ENCODE assay signal across 8 cellular contexts in the genomic region with DNA sequence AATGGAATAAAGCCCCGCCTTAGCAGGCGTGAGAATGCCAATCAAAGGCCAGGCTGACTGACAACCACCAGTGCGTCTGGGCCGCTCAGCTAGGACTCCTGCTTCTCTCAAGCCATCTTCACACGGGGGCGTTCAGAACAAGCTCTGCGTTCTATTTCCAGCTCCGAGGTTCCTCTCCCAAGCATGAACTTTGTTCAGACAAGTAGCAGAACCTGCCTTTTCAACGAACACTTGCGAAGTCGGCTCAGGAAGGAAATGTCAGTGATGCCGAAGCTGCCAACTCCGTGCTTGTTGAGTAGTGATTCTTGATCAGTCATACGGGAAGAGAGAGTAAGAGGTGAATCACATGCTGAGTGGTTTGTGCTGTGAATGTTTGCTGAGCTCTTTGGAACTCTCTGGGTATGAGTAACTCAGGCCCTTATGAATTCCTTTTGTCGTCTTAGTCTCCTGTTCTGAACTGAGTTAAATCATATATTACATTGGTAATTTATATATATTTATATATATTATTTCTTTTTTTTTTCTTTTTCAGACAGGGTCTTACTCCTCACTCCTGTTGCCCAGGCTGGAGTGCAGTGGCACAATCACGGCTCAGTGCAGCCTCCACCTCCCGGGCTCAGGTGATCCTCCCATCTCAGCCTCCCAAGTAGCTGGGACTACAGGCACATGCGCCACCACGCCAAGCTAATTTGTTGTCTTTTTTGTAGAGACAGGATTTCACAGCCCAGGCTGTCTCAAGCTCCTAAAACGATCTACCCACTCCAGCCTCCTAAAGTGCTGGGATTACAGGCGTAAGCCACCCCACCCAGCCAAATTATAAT. TPM values are rescaled to one million over a fixed set of nuclear protein-coding genes. Genes with fewer than 3 reads are reported as not detected.
A peak's percentile ranks its signal among the peaks of the same experiment; 100 is the strongest.
DNase-seq lines count a peak whose midpoint lies in the region; ATAC-seq, FAIRE-seq and TF ChIP-seq lines count a peak whose summit lies in the region.

No MANE protein-coding gene starts in this region.

- no peaks in the 10 kb centered on the region for H3K36me3 ChIP-seq in GM12878 (ENCODE audit: control insufficient read depth in 2 of 2, insufficient read depth in 2 of 2, low read length in 1 of 2)
- H3K36me3 ChIP-seq in naive thymus-derived CD4-positive, alpha-beta T cell (ENCODE audit: control insufficient read depth in 2 of 3, insufficient read depth in 3 of 3, low read length in 3 of 3): no peaks in the 10 kb centered on the region

- H3K4me2 ChIP-seq in GM12878 (ENCODE audit: control insufficient read depth, insufficient read depth): peak overlapping the region; percentile 66

- intact Hi-C loops in GM12878 (cut with micrococcal nuclease; ENCODE audit: unreplicated experiment): loop anchor here (5.0 kb wide), 1 partner anchor 35 kb away; no protein-coding TSS in a partner anchor
- intact Hi-C loops in naive thymus-derived CD4-positive, alpha-beta T cell (cut with micrococcal nuclease): no loop called here

- peak overlapping the region; percentile 40 for H2AFZ ChIP-seq in GM12878 (ENCODE audit: control insufficient read depth, low read depth, low read length)

- peak; percentile 83 to 92 for TF ChIP-seq EP300 in GM12878 (IDR thresholded peaks at IDR 0.05; ENCODE audit: borderline replicate concordance in 1 of 2, control insufficient read depth in 1 of 2, low read depth in 2 of 2, low read length in 2 of 2)

- H3K4me1 Mint-ChIP-seq in naive thymus-derived CD4-positive, alpha-beta T cell: peaks cover 0 to 20% (median 6%) of the 10 kb centered on the region in 7 donors
- peaks cover 23% of the 10 kb centered on the region for H3K4me1 Mint-ChIP-seq in progenitor cell of endocrine pancreas (ENCODE audit: low read depth)

- POLR2A ChIA-PET in GM12878 (lab: Charles Lee): interaction anchor here (0.6 to 2.3 kb wide), 7 partner anchors 9 to 188 kb away, joined by 3 to 12 read pairs (median 5); a partner anchor contains a TSS
- POLR2A ChIA-PET in naive thymus-derived CD4-positive, alpha-beta T cell (lab: Charles Lee): interaction anchor here (0.7 to 1.1 kb wide), 4 partner anchors 14 to 743 kb away, joined by 3 to 4 read pairs (median 4); a partner anchor contains a TSS

- CTCF ChIA-PET in GM12878 (lab: Yijun Ruan, JAX): interaction anchor here (0.6 to 2.7 kb wide), 11 partner anchors 9 to 856 kb away, joined by 3 to 14 read pairs (median 4); a partner anchor contains a TSS
- CTCF ChIA-PET in naive thymus-derived CD4-positive, alpha-beta T cell (lab: Charles Lee): interaction anchor here (0.7 to 0.8 kb wide), 2 partner anchors 40 to 883 kb away, joined by 3 to 8 read pairs; no protein-coding TSS in a partner anchor

- peak overlapping the region; percentile 58 for H3K9ac ChIP-seq in GM12878 (ENCODE audit: control insufficient read depth, insufficient read depth, low read length)

- H3K4me1 ChIP-seq in GM12878 (ENCODE audit: control insufficient read depth, insufficient read depth, low read length): peaks cover 23% of the 10 kb centered on the region
- H3K4me1 ChIP-seq in naive thymus-derived CD4-positive, alpha-beta T cell (ENCODE audit: control insufficient read depth in 2 of 2, insufficient read depth in 2 of 2, low read length in 2 of 2): peaks cover 0 to 4% of the 10 kb centered on the region in 2 donors

- peak; percentile 96 for FAIRE-seq in GM12878 (lab: Jason Lieb, UNC)

- peak; percentile 12 for DNase-seq in activated gamma-delta T cell treated with Interleukin-2 at 50 U/mL for 16 hours
- no peak for DNase-seq in activated gamma-delta T cell (lab: John Stamatoyannopoulos, UW)
- DNase-seq in SW 1271 (lab: John Stamatoyannopoulos, UW): peak; percentile 70 to 83
- peak; percentile 96 for DNase-seq in GM12878 (ENCODE audit: low read depth, low spot score)
- peak in 8 of 9 donors; percentile 17 to 53 (median 38) for DNase-seq in naive thymus-derived CD4-positive, alpha-beta T cell
- DNase-seq in progenitor cell of endocrine pancreas (ENCODE audit: low spot score, unreplicated experiment): no peak
- DNase-seq in HuH-7 (ENCODE audit: low spot score): no peak

- TF ChIP-seq RAD21 in GM12878 (IDR thresholded peaks at IDR 0.05; ENCODE audit: insufficient read depth, low read depth, low read length): peak; percentile 13; the same call in 1 of the 2 replicates

- H3K9me3 ChIP-seq in GM12878 (replicated peaks; ENCODE audit: control insufficient read depth, insufficient read depth, low read length): no peaks in the 10 kb centered on the region
- H3K9me3 ChIP-seq in naive thymus-derived CD4-positive, alpha-beta T cell (ENCODE audit: control insufficient read depth in 2 of 3, low read length in 3 of 3): no peaks in the 10 kb centered on the region

- peaks cover 0 to 3% of the 10 kb centered on the region in 2 experiments; a peak in 1 of 4 replicates for H3K27me3 ChIP-seq in GM12878 (replicated peaks in 1 of 2; ENCODE audit: control insufficient read depth in 2 of 2, insufficient read depth in 2 of 2, low read length in 1 of 2)
- no peaks in the 10 kb centered on the region for H3K27me3 ChIP-seq in naive thymus-derived CD4-positive, alpha-beta T cell (ENCODE audit: control insufficient read depth in 2 of 2, insufficient read depth in 2 of 2, low read length in 2 of 2)

- ATAC-seq in HG03097 (IDR thresholded peaks at IDR 0.05; ENCODE audit: low FRiP score, unreplicated experiment): peak; percentile 60
- ATAC-seq in GM12878: peak; percentile 89
- peak; percentile 90 for ATAC-seq in naive thymus-derived CD4-positive, alpha-beta T cell

- SMC1A ChIA-PET in GM12878 (lab: Charles Lee; ENCODE audit: uncharacterized antibody, unreplicated experiment): interaction anchor here (0.7 to 2.6 kb wide), 10 partner anchors 9 to 185 kb away, joined by 3 to 21 read pairs (median 6); a partner anchor contains a TSS

- H3K36me3 Mint-ChIP-seq in naive thymus-derived CD4-positive, alpha-beta T cell: no peaks in the 10 kb centered on the region
- no peaks in the 10 kb centered on the region for H3K36me3 Mint-ChIP-seq in progenitor cell of endocrine pancreas (ENCODE audit: insufficient read depth)

- TF ChIP-seq POLR2A in GM12878 (IDR thresholded peaks at IDR 0.05; ENCODE audit: low read depth, low read length): peak; percentile 65

- H3K79me2 ChIP-seq in GM12878 (ENCODE audit: control insufficient read depth, insufficient read depth, low read length): no peaks in the 10 kb centered on the region

- peak overlapping the region; percentile 71 for H3K27ac ChIP-seq in GM12878 (ENCODE audit: control insufficient read depth, insufficient read depth)
- H3K27ac ChIP-seq in naive thymus-derived CD4-positive, alpha-beta T cell (ENCODE audit: low read depth, low read length): no peak overlapping the region

- H3K9me3 Mint-ChIP-seq in naive thymus-derived CD4-positive, alpha-beta T cell: no peaks in the 10 kb centered on the region
- H3K9me3 Mint-ChIP-seq in progenitor cell of endocrine pancreas (ENCODE audit: low read depth): no peaks in the 10 kb centered on the region

- TF ChIP-seq CTCF in GM12878 (IDR thresholded peaks at IDR 0.05 in 2 of 3, conservative IDR thresholded peaks at IDR 0.05 in 1 of 3; ENCODE audit: control insufficient read depth in 2 of 3, extremely low read depth in 1 of 3, insufficient read depth in 1 of 3, low read depth in 3 of 3, low read length in 3 of 3): no peak
- no peak for TF ChIP-seq CTCF in progenitor cell of endocrine pancreas (IDR thresholded peaks at IDR 0.05; ENCODE audit: unreplicated experiment)

- H3K4me3 ChIP-seq in GM12878: peak overlapping the region; percentile 29; the same call in 1 of the 2 replicates
- H3K4me3 ChIP-seq in naive thymus-derived CD4-positive, alpha-beta T cell (ENCODE audit: low read length): no peak overlapping the region

- peak overlapping the region; percentile 54 to 96 (median 81) for H3K27ac Mint-ChIP-seq in naive thymus-derived CD4-positive, alpha-beta T cell
- H3K27ac Mint-ChIP-seq in progenitor cell of endocrine pancreas: no peak overlapping the region

- 6% methylated on average over 21 of the region's 21 CpGs for WGBS in GM12878 (ENCODE audit: insufficient coverage, insufficient replicate concordance, low lambda C conversion rate, missing lambda C conversion rate)

- H3K27me3 Mint-ChIP-seq in naive thymus-derived CD4-positive, alpha-beta T cell: peaks cover 0 to 13% (median 0%) of the 10 kb centered on the region in 5 donors
- H3K27me3 Mint-ChIP-seq in progenitor cell of endocrine pancreas: no peaks in the 10 kb centered on the region

- peak overlapping the region in 7 of 10 donors; percentile 22 to 69 (median 56) for H3K4me3 Mint-ChIP-seq in naive thymus-derived CD4-positive, alpha-beta T cell
- no peak overlapping the region for H3K4me3 Mint-ChIP-seq in progenitor cell of endocrine pancreas (ENCODE audit: low read depth)

- in situ Hi-C loops in GM12878 (cut with MboI): no loop called here

- no peaks in the 10 kb centered on the region for H4K20me1 ChIP-seq in GM12878 (ENCODE audit: control insufficient read depth, insufficient read depth)

- BruUV-seq in GM12878 (replicated peaks; lab: Mats Ljungman, UMichigan): no TSS peak

- RAD21 ChIA-PET in GM12878 (lab: Charles Lee; ENCODE audit: unreplicated experiment): interaction anchor here (0.8 to 3.5 kb wide), 10 partner anchors 8 to 174 kb away, joined by 3 to 28 read pairs (median 5); a partner anchor contains a TSS

RNA-seq across cellular contexts. Expression of a gene that starts 29.4 kb away (rescaled TPM):
- 11.6 and 13.4 TPM in 2 replicates for total RNA-seq in GM12878 (2013; cell fraction: nucleolus; rRNA removed)
- total RNA-seq in GM12878 (2014; rRNA removed) (12.4 and 14.1 TPM in 2 replicates), GM12878 (2014; rRNA removed; fragmentation: Illumina TruSeq; extraction: Trizol) (8.8 and 9.6 TPM in 2 replicates), GM12878 (2021) (13.8 and 17.2 TPM in 2 replicates), progenitor cell of endocrine pancreas (43.7 and 49.3 TPM in 2 replicates)
- 2.3 TPM for polyA plus RNA-seq in GM12878 (2011; ENCODE audit: low read depth)
- polyA plus RNA-seq in GM12878 (2011; rRNA removed) (1.3 TPM in 2 replicates), GM12878 (2014; fragmentation: Illumina TruSeq; extraction: Trizol) (9.4 and 11.8 TPM in 2 replicates), GM12878 (2014; fragmentation: Nextera tagmentation; extraction: Ambion mirVana) (under 1 TPM; 0.37 to 0.69 TPM), GM12878 (2014; rRNA removed) (13.7 and 14.6 TPM in 2 replicates), GM12878 (2016; fragmentation: Nextera tagmentation; extraction: Ambion mirVana) (10 to 100 TPM; 11.6 to 11.9 TPM)
- polyA plus RNA-seq in GM12878 (2011; cell fraction: cytosol; rRNA removed): 1.9 and 2.0 TPM in 2 replicates
- 2.1 and 2.7 TPM in 2 replicates for polyA plus RNA-seq in GM12878 (2011; cell fraction: nucleus; rRNA removed)
- 5.7 and 6.4 TPM in 2 replicates for polyA plus RNA-seq in GM12878 (2012)
- 0.59 and 1.3 TPM in 2 replicates for polyA minus RNA-seq in GM12878 (2011; rRNA and poly(A)+ RNA removed)
- 0.40 and 1.1 TPM in 2 replicates for polyA minus RNA-seq in GM12878 (2011; cell fraction: cytosol; rRNA and poly(A)+ RNA removed)
- polyA minus RNA-seq in GM12878 (2011; cell fraction: nucleus; rRNA and poly(A)+ RNA removed): 0.60 and 0.67 TPM in 2 replicates
- total RNA-seq in naive thymus-derived CD4-positive, alpha-beta T cell: 1 to 10 TPM; 4.1 to 6.6 (median 5.4) TPM
- polyA plus RNA-seq in naive thymus-derived CD4-positive, alpha-beta T cell: 10 to 100 TPM in 1 of 2 donors, 1 to 10 TPM in 1; 4.0 to 11.9 TPM

Comparison
In these comparisons a context has a peak if more than half of its experiments do, and no peak if none do; other contexts are left out.
1. DNase-seq: peak in activated gamma-delta T cell treated with Interleukin-2 at 50 U/mL for 16 hours (single experiment), SW 1271 (2 of 2), GM12878 (single experiment) and naive thymus-derived CD4-positive, alpha-beta T cell (8 of 9); none in activated gamma-delta T cell (single experiment), progenitor cell of endocrine pancreas (single experiment) and HuH-7 (single experiment).
2. Peak in every context shown above with its lines, with median percentiles within 50 percentile points of each other: ATAC-seq.